ENCODE assay signal across 1 cellular context in the genomic region with DNA sequence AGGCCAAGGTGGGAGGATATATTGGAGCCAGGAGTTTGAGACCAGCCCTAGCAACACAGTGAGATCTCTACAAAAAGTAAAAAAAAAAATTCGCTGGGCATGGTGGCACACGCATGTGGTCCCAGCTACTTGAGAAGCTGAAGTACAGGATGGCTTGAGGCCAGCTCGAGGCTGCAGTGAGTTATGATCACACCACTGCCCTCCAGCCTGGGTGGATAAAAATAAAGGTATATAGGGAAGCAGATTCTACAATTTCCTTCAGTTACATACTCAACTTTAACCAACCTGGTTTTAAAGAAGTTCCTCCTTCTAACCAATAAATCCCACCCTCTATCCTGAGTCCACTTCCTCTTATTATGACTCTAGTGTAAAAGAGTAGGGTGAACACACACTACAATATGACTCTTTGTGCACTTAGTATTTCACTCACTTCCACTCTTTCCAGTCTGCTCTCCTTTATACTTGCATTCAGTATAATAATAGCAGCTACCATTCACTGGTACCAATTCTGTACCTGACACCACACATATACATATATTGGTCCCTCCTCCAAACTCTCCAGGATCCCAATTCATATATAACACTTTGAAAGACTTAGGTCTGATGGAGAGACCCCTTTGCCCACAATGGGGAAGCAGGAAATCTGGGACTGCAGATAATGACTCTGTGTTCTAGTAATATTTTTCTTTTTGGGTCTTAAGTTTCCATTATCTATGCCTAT.
TF ChIP-seq lines count a peak whose summit lies in the region.

No MANE protein-coding gene starts in this region.

TF ChIP-seq in neural cell, 6 proteins besides CTCF, POLR2A, EP300 and RAD21 (continued from another document):
- TF ChIP-seq REST (IDR thresholded peaks at IDR 0.05; ENCODE audit: borderline replicate concordance): no peak
